ENCODE assay signal across 10 cellular contexts in genomic region chr3:83934208-83935150, GRCh38.
A peak's percentile ranks its signal among the peaks of the same experiment; 100 is the strongest.
DNase-seq lines count a peak whose midpoint lies in the region; TF ChIP-seq lines count a peak whose summit lies in the region.
"Had no signal": no experiment of that assay in that cellular context is flagged by ENCODE, and none has a peak within 500 bp of the region (broad histone marks: within the 10 kb centered on the region; RNA-seq: fewer than 3 reads in every experiment).

No MANE protein-coding gene starts in this region.

- peak overlapping the region; percentile 52 for H3K27ac Mint-ChIP-seq in chondrocyte (ENCODE audit: unreplicated experiment)
- H3K27ac Mint-ChIP-seq: stimulated activated naive CD8-positive, alpha-beta T cell treated with anti-CD3 and anti-CD28 coated beads, Interleukin-15, Interleukin-2, amounts not matched to agents 100 ng/mL and 50 ng/mL, for 24 hours had no signal

- TF ChIP-seq CTCF in chondrocyte (IDR thresholded peaks at IDR 0.05) (no peak), smooth muscle cell (IDR thresholded peaks at IDR 0.05; ENCODE audit: borderline replicate concordance, insufficient read depth, poor library complexity, severe bottlenecking) (no peak), GM10248 (IDR thresholded peaks at IDR 0.05; ENCODE audit: control extremely low read depth, extremely low read depth, low read depth, missing control alignments) (no peak)

- CTCF ChIA-PET in GM10248 (lab: Yijun Ruan, JAX) = interaction anchor here (0.9 kb wide), 1 partner anchor 12 kb away, joined by 3 read pairs; no protein-coding TSS in a partner anchor

- no peaks in the 10 kb centered on the region for H3K27me3 ChIP-seq in smooth muscle cell (ENCODE audit: low read depth)
- H3K27me3 ChIP-seq: gastroesophageal sphincter had no signal

- H3F3A ChIP-seq in smooth muscle cell (ENCODE audit: low read depth) = no peaks in the 10 kb centered on the region

- no peaks in the 10 kb centered on the region for H3K4me1 ChIP-seq in smooth muscle cell (ENCODE audit: low read depth)
- H3K4me1 ChIP-seq: gastroesophageal sphincter had no signal

- H3K27ac ChIP-seq in smooth muscle cell (ENCODE audit: low read depth) = peak overlapping the region; percentile 77
- H3K27ac ChIP-seq: gastroesophageal sphincter had no signal

- peaks cover 30% of the 10 kb centered on the region for H3K9me3 Mint-ChIP-seq in chondrocyte (ENCODE audit: low read depth)

- no peaks in the 10 kb centered on the region for H4K20me1 ChIP-seq in smooth muscle cell (ENCODE audit: low read depth)

- WGBS in smooth muscle cell (ENCODE audit: low lambda C conversion rate) = 73% methylated on average over 5 of the region's 5 CpGs

- no peak overlapping the region for H3K4me3 Mint-ChIP-seq in chondrocyte (ENCODE audit: unreplicated experiment)
- H3K4me3 Mint-ChIP-seq: stimulated activated naive CD8-positive, alpha-beta T cell treated with anti-CD3 and anti-CD28 coated beads, Interleukin-15, Interleukin-2, amounts not matched to agents 100 ng/mL and 50 ng/mL, for 24 hours had no signal

- H3K4me1 Mint-ChIP-seq in chondrocyte (ENCODE audit: low read depth) = peaks cover 10% of the 10 kb centered on the region

- no peaks in the 10 kb centered on the region for H3K36me3 ChIP-seq in smooth muscle cell (ENCODE audit: low read depth)
- H3K36me3 ChIP-seq: gastroesophageal sphincter had no signal

- H3K4me2 ChIP-seq in smooth muscle cell = peak overlapping the region; percentile 23

- H3K9ac ChIP-seq in smooth muscle cell (ENCODE audit: low read depth) = peak overlapping the region; percentile 44

- H3K79me2 ChIP-seq in smooth muscle cell (ENCODE audit: low read depth) = no peaks in the 10 kb centered on the region

- POLR2A ChIA-PET in GM10248 (lab: Yijun Ruan, JAX) = no interaction called here

- intact Hi-C loops in head of caudate nucleus (cut with DNase I) = no loop called here

- no peak overlapping the region for H3K4me3 ChIP-seq in smooth muscle cell
- H3K4me3 ChIP-seq: gastroesophageal sphincter had no signal

- peak; percentile 17 for DNase-seq in NCI-H510A treated with DMSO at 0.1 percent for 48 hours (lab: John Stamatoyannopoulos, UW)
- no peak for DNase-seq in NCI-H510A (lab: John Stamatoyannopoulos, UW)
- peak; percentile 86 for DNase-seq in NCI-H69 (lab: John Stamatoyannopoulos, UW)
- DNase-seq in chondrocyte (ENCODE audit: low spot score) = no peak
- DNase-seq in smooth muscle cell (lab: John Stamatoyannopoulos, UW; ENCODE audit: unreplicated experiment) = no peak
- DNase-seq in COLO668 (lab: John Stamatoyannopoulos, UW; ENCODE audit: unreplicated experiment) = no peak
- DNase-seq in GM10248 (ENCODE audit: extremely low spot score) = no peak
- no peak for DNase-seq in head of caudate nucleus

- no peaks in the 10 kb centered on the region for H3K9me3 ChIP-seq in smooth muscle cell (replicated peaks; ENCODE audit: low read depth)

- peaks cover 8% of the 10 kb centered on the region for H3K36me3 Mint-ChIP-seq in chondrocyte (ENCODE audit: low read depth)

- H2AFZ ChIP-seq in smooth muscle cell (ENCODE audit: low read depth) = peak overlapping the region; percentile 73

- H3K27me3 Mint-ChIP-seq in chondrocyte (ENCODE audit: low read depth) = no peaks in the 10 kb centered on the region
- H3K27me3 Mint-ChIP-seq: stimulated activated naive CD8-positive, alpha-beta T cell treated with anti-CD3 and anti-CD28 coated beads, Interleukin-15, Interleukin-2, amounts not matched to agents 100 ng/mL and 50 ng/mL, for 24 hours had no signal

Comparison
In these comparisons a context has a peak if more than half of its experiments do, and no peak if none do; other contexts are left out.
1. DNase-seq: peak in NCI-H510A treated with DMSO at 0.1 percent for 48 hours (single experiment) and NCI-H69 (single experiment); none in NCI-H510A (single experiment), chondrocyte (single experiment), smooth muscle cell (single experiment), COLO668 (single experiment), GM10248 (single experiment) and head of caudate nucleus (0 of 42).